Comparison of ENCODE assay signal across 8 cellular contexts in genomic region chr1:234600418-234601216, GRCh38. TPM values are rescaled to one million over a fixed set of nuclear protein-coding genes. Genes with fewer than 3 reads are reported as not detected.
DNase-seq lines count a peak whose midpoint lies in the region; ATAC-seq and TF ChIP-seq lines count a peak whose summit lies in the region.

No MANE protein-coding gene starts in this region.

- H3K9me3 Mint-ChIP-seq in CD14-positive monocyte = peaks cover 0 to 2% (median 0%) of the 10 kb centered on the region in 7 donors

- ATAC-seq in GM19324 (IDR thresholded peaks at IDR 0.05; ENCODE audit: low FRiP score, unreplicated experiment) (peak; percentile 7), GM18502 (IDR thresholded peaks at IDR 0.05; ENCODE audit: poor library complexity, unreplicated experiment) (no peak)

- DNase-seq in CD14-positive monocyte (ENCODE audit: low spot score) (no peak), NCI-H526 (lab: John Stamatoyannopoulos, UW) (peak; percentile 66 to 77), brain microvascular endothelial cell (no peak), hepatic stellate cell (ENCODE audit: low spot score) (no peak)

- H3K27me3 ChIP-seq in brain microvascular endothelial cell (replicated peaks) (no peaks in the 10 kb centered on the region), layer of hippocampus (ENCODE audit: control insufficient read depth, insufficient read depth, low read length) (no peaks in the 10 kb centered on the region), stomach smooth muscle (ENCODE audit: control insufficient read depth in 1 of 2, insufficient read depth in 2 of 2, low read length in 2 of 2) (no peaks in the 10 kb centered on the region)

- H3K4me3 ChIP-seq in brain microvascular endothelial cell (ENCODE audit: low read depth, low read length) (peak overlapping the region; percentile 38), stomach smooth muscle (ENCODE audit: low read length in 2 of 2) (peak overlapping the region; percentile 33 to 59)

- peak overlapping the region; percentile 81 to 100 (median 93) for H3K27ac Mint-ChIP-seq in CD14-positive monocyte

- TF ChIP-seq CTCF in CD14-positive monocyte (IDR thresholded peaks at IDR 0.05) (no peak), brain microvascular endothelial cell (IDR thresholded peaks at IDR 0.05; ENCODE audit: low read depth, low read length, missing control alignments) (no peak)

- peak overlapping the region; percentile 83 to 100 for H3K4me3 Mint-ChIP-seq in CD14-positive monocyte

- peaks cover 41% of the 10 kb centered on the region for H3K4me1 Mint-ChIP-seq in CD14-positive monocyte

- no peaks in the 10 kb centered on the region for H3K9me3 ChIP-seq in stomach smooth muscle (ENCODE audit: control insufficient read depth in 2 of 2, low read length in 2 of 2)

- peaks cover 32 to 36% of the 10 kb centered on the region in 2 donors for H3K36me3 Mint-ChIP-seq in CD14-positive monocyte

- H3K9ac ChIP-seq in stomach smooth muscle (ENCODE audit: low read length in 2 of 2) = peak overlapping the region; percentile 64 to 73

- peaks cover 28% of the 10 kb centered on the region for H3K4me1 ChIP-seq in stomach smooth muscle (ENCODE audit: control insufficient read depth, insufficient read depth, low read length)

- H3K27ac ChIP-seq in brain microvascular endothelial cell = peak overlapping the region; percentile 98
- peak overlapping the region; percentile 99 for H3K27ac ChIP-seq in layer of hippocampus (ENCODE audit: low read depth, low read length)
- peak overlapping the region; percentile 98 for H3K27ac ChIP-seq in stomach smooth muscle (ENCODE audit: low read length)

- intact Hi-C loops in CD14-positive monocyte (cut with micrococcal nuclease) = loop anchor here (2.0 to 10.0 kb wide), 4 partner anchors 102 to 482 kb away; no protein-coding TSS in a partner anchor

- in situ Hi-C loops in brain microvascular endothelial cell (cut with HindIII; ENCODE audit: low pct_ligation_motif_present, low sequenced_read_pairs) = loop anchor here (25.0 kb wide), 1 partner anchor 362 kb away; no protein-coding TSS in a partner anchor

- peaks cover 19% of the 10 kb centered on the region for H3K36me3 ChIP-seq in brain microvascular endothelial cell (replicated peaks)
- peaks cover 0 to 9% of the 10 kb centered on the region in 2 donors for H3K36me3 ChIP-seq in stomach smooth muscle (ENCODE audit: control insufficient read depth in 2 of 2, insufficient read depth in 2 of 2, low read length in 2 of 2)

- H3K27me3 Mint-ChIP-seq in CD14-positive monocyte (ENCODE audit: low read depth in 3 of 3) = peaks cover 0 to 2% (median 0%) of the 10 kb centered on the region in 3 donors

RNA-seq across cellular contexts. Expression of gene IRF2BP2, which starts 9.4 kb away (rescaled TPM):
- polyA plus RNA-seq in CD14-positive monocyte = 10 to 100 TPM; 22.4 to 22.6 TPM

Comparison
In these comparisons a context has a peak if more than half of its experiments do, and no peak if none do; other contexts are left out.
1. DNase-seq: peak in NCI-H526 (2 of 2); none in CD14-positive monocyte (single experiment), brain microvascular endothelial cell (single experiment) and hepatic stellate cell (single experiment).
2. Peak in every context shown above with its lines, with median percentiles within 50 percentile points of each other: H3K27ac ChIP-seq.